Comparison of ENCODE assay signal across 27 cellular contexts in the genomic region with DNA sequence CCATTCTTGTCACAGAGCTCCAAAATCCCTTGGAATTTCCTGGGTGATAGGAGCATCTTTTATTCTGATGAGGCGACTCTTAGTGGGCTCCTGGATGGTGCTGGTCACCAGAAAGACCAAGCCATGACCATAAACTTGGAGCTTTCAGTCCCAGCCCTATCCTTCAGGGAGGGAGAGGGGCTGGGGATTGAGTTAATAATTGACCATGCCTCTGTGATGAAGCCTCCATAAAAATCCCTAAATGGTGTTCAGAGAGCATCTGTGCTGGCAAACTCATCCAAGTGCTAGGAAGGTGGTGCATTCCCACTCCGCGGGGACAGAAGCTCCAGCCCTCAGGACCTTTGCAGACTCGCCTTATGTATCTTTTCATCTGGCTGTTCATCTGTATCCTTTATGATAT. TPM values are rescaled to one million over a fixed set of nuclear protein-coding genes. Genes with fewer than 3 reads are reported as not detected.
A peak's percentile ranks its signal among the peaks of the same experiment; 100 is the strongest.
DNase-seq lines count a peak whose midpoint lies in the region; ATAC-seq, FAIRE-seq and TF ChIP-seq lines count a peak whose summit lies in the region.
"Had no signal": no experiment of that assay in that cellular context is flagged by ENCODE, and none has a peak within 500 bp of the region (broad histone marks: within the 10 kb centered on the region; RNA-seq: fewer than 3 reads in every experiment).

No MANE protein-coding gene starts in this region.

- peaks cover 28% of the 10 kb centered on the region for H3K36me3 Mint-ChIP-seq in central memory CD8-positive, alpha-beta T cell (ENCODE audit: insufficient read depth)

- H3K79me2 ChIP-seq in HepG2 (ENCODE audit: insufficient read depth, low read length): peaks cover 8% of the 10 kb centered on the region

- in situ Hi-C loops in HepG2 (cut with HindIII; ENCODE audit: extremely low pct_ligation_motif_present, low pct_unique_long_range_greater_than_20kb): no loop called here

- no peaks in the 10 kb centered on the region for H3K9me3 Mint-ChIP-seq in central memory CD8-positive, alpha-beta T cell
- H3K9me3 Mint-ChIP-seq: CD4-positive, alpha-beta memory T cell; CD8-positive, alpha-beta memory T cell had no signal

- H3K27ac ChIP-seq in HepG2 (ENCODE audit: extremely low read length, insufficient read depth, low read length) (no peak overlapping the region), right lobe of liver (no peak overlapping the region), psoas muscle (no peak overlapping the region)
- H3K27ac ChIP-seq: BLaER1 had no signal

- POLR2A ChIA-PET in HepG2 (lab: Yijun Ruan, JAX): no interaction called here

- H3K27ac Mint-ChIP-seq in central memory CD8-positive, alpha-beta T cell (ENCODE audit: low read depth): peak overlapping the region; percentile 68

- H4K20me1 ChIP-seq in HepG2 (ENCODE audit: insufficient read depth, low read length): no peaks in the 10 kb centered on the region
- H4K20me1 ChIP-seq: BLaER1 had no signal

- BruUV-seq in HepG2 (replicated peaks; lab: Mats Ljungman, UMichigan): no TSS peak

- intact Hi-C loops in HepG2 (cut with micrococcal nuclease; ENCODE audit: unreplicated experiment) (no loop called here), right lobe of liver (cut with DNase I) (no loop called here), mucosa of descending colon (cut with DNase I, micrococcal nuclease) (no loop called here), psoas muscle (cut with DNase I) (no loop called here), sciatic nerve (cut with DNase I) (no loop called here)

- TF ChIP-seq CTCF in HepG2 (CRISPR knock-in tag; IDR thresholded peaks at IDR 0.05): no peak
- no peak for TF ChIP-seq CTCF in right lobe of liver (IDR thresholded peaks at IDR 0.05)
- TF ChIP-seq CTCF in mucosa of descending colon (IDR thresholded peaks at IDR 0.05): no peak
- no peak for TF ChIP-seq CTCF in psoas muscle (IDR thresholded peaks at IDR 0.05)

- H3K36me3 ChIP-seq in HepG2 (replicated peaks in 1 of 2; ENCODE audit: control insufficient read depth in 1 of 2, insufficient read depth in 2 of 2, low read length in 2 of 2): peaks cover 5 to 44% of the 10 kb centered on the region in 2 experiments
- H3K36me3 ChIP-seq in right lobe of liver: peaks cover 0 to 65% (median 14%) of the 10 kb centered on the region in 4 donors
- H3K36me3 ChIP-seq in mucosa of descending colon (ENCODE audit: low read depth): no peaks in the 10 kb centered on the region
- H3K36me3 ChIP-seq in psoas muscle (ENCODE audit: insufficient read depth in 1 of 2, low read depth in 1 of 2): peaks cover 11 to 34% of the 10 kb centered on the region in 2 donors

- no peak overlapping the region for H3K9ac ChIP-seq in HepG2 (ENCODE audit: insufficient read depth, low read depth, low read length)
- H3K9ac ChIP-seq: BLaER1 had no signal

- H3K4me3 Mint-ChIP-seq in central memory CD8-positive, alpha-beta T cell: no peak overlapping the region
- H3K4me3 Mint-ChIP-seq: CD14-positive monocyte; CD4-positive, alpha-beta memory T cell; CD4-positive, CD25-positive, alpha-beta regulatory T cell; CD8-positive, alpha-beta memory T cell had no signal

- TF ChIP-seq POLR2A in HepG2 (IDR thresholded peaks at IDR 0.05; ENCODE audit: insufficient read depth in 1 of 2, low read depth in 2 of 2, low read length in 2 of 2): no peak
- TF ChIP-seq POLR2A in right lobe of liver (IDR thresholded peaks at IDR 0.05): no peak

- H3K27me3 ChIP-seq in HepG2 (ENCODE audit: control insufficient read depth in 1 of 2, insufficient read depth in 2 of 2, low read length in 2 of 2) (no peaks in the 10 kb centered on the region), right lobe of liver (no peaks in the 10 kb centered on the region), psoas muscle (ENCODE audit: insufficient read depth in 3 of 3, low read length in 2 of 3) (no peaks in the 10 kb centered on the region)
- H3K27me3 ChIP-seq: BE2C, BLaER1 had no signal

- TF ChIP-seq RAD21 in HepG2 (CRISPR knock-in tag; IDR thresholded peaks at IDR 0.05): no peak

- H3K9me3 ChIP-seq in HepG2 (ENCODE audit: low read length): no peaks in the 10 kb centered on the region
- no peaks in the 10 kb centered on the region for H3K9me3 ChIP-seq in right lobe of liver
- no peaks in the 10 kb centered on the region for H3K9me3 ChIP-seq in mucosa of descending colon
- H3K9me3 ChIP-seq in psoas muscle: no peaks in the 10 kb centered on the region
- H3K9me3 ChIP-seq: BE2C, BLaER1 had no signal

- WGBS in HepG2 (ENCODE audit: low lambda C conversion rate): 89% methylated on average over 4 of the region's 4 CpGs
- 73% methylated on average over 4 of the region's 4 CpGs for WGBS in right lobe of liver (ENCODE audit: insufficient coverage, low coverage, low lambda C conversion rate, missing lambda C conversion rate)
- WGBS in psoas muscle, 3 donors: 70 to 97% (median 97%) methylated on average over 4 of the region's 4 CpGs

- DNase-seq in HepG2 (ENCODE audit: low spot score) (peak; percentile 4), right lobe of liver (no peak), mucosa of descending colon (no peak), psoas muscle (no peak), sciatic nerve (ENCODE audit: low spot score) (no peak)
- no peak for DNase-seq in central memory CD8-positive, alpha-beta T cell (ENCODE audit: low spot score in 2 of 2)
- DNase-seq: 8988T; ACHN; BE2C; C1 segment of cervical spinal cord; CD4-positive, alpha-beta memory T cell; CD4-positive, CD25-positive, alpha-beta regulatory T cell; CD8-positive, alpha-beta memory T cell; COR-L47; DMS 273 treated with DMSO at 0.1 percent for 48 hours; DMS153; DMS53; DMS79; DND-41; EL; GDM1 had no signal

- H3K4me1 ChIP-seq in HepG2 (ENCODE audit: insufficient read depth, low read length): peaks cover 12% of the 10 kb centered on the region; the same call in 1 of the 2 replicates
- no peaks in the 10 kb centered on the region for H3K4me1 ChIP-seq in right lobe of liver
- no peaks in the 10 kb centered on the region for H3K4me1 ChIP-seq in mucosa of descending colon (ENCODE audit: low read depth)
- H3K4me1 ChIP-seq in psoas muscle: no peaks in the 10 kb centered on the region
- H3K4me1 ChIP-seq: BE2C, BLaER1 had no signal

- peaks cover 29% of the 10 kb centered on the region for H3K4me1 Mint-ChIP-seq in central memory CD8-positive, alpha-beta T cell
- H3K4me1 Mint-ChIP-seq: CD14-positive monocyte had no signal

- H3K4me2 ChIP-seq in HepG2 (ENCODE audit: low read depth, low read length): no peak overlapping the region
- H3K4me2 ChIP-seq: BLaER1 had no signal

- no peak overlapping the region for H3K4me3 ChIP-seq in HepG2 (replicated peaks in 1 of 3; ENCODE audit: insufficient read depth in 1 of 3, low read depth in 2 of 3, low read length in 3 of 3)
- no peak overlapping the region for H3K4me3 ChIP-seq in right lobe of liver
- no peak overlapping the region for H3K4me3 ChIP-seq in mucosa of descending colon
- H3K4me3 ChIP-seq in psoas muscle: no peak overlapping the region
- H3K4me3 ChIP-seq: BLaER1, GM12878 had no signal

- no peaks in the 10 kb centered on the region for H3K27me3 Mint-ChIP-seq in central memory CD8-positive, alpha-beta T cell
- H3K27me3 Mint-ChIP-seq: CD4-positive, alpha-beta memory T cell; CD4-positive, CD25-positive, alpha-beta regulatory T cell; CD8-positive, alpha-beta memory T cell had no signal

- no peak; the same call in 1 of the 3 replicates for ATAC-seq in HepG2
- no peak for ATAC-seq in right lobe of liver
- no peak for ATAC-seq in central memory CD8-positive, alpha-beta T cell (replicated peaks; ENCODE audit: extremely low read depth, poor library complexity, severe bottlenecking)
- ATAC-seq in mucosa of descending colon: peak; percentile 47
- ATAC-seq in psoas muscle: no peak
- ATAC-seq in sciatic nerve: no peak
- ATAC-seq: GM12878 had no signal

- TF ChIP-seq EP300 in HepG2 (IDR thresholded peaks at IDR 0.05; ENCODE audit: low read depth in 2 of 2, low read length in 2 of 2): no peak
- no peak for TF ChIP-seq EP300 in HepG2 (CRISPR knock-in tag; IDR thresholded peaks at IDR 0.05; ENCODE audit: borderline replicate concordance)

- CTCF ChIA-PET in HepG2 (lab: Yijun Ruan, JAX; ENCODE audit: low intra/inter-chr PET ratio, low total read pairs): no interaction called here

- FAIRE-seq in HepG2 (lab: Jason Lieb, UNC): no peak
- FAIRE-seq: A204.1, GM12878, GM12892, GM18507 had no signal

- no peak overlapping the region for H2AFZ ChIP-seq in HepG2 (ENCODE audit: low read length)

TF ChIP-seq in HepG2, 621 proteins besides CTCF, POLR2A, EP300 and RAD21 (continues in another document):
- no peak for TF ChIP-seq JDP2 (CRISPR knock-in tag; IDR thresholded peaks at IDR 0.05; ENCODE audit: borderline replicate concordance)
- TF ChIP-seq ZNF12 (CRISPR knock-in tag; IDR thresholded peaks at IDR 0.05): no peak

RNA-seq across cellular contexts. Expression of a gene that starts 28.7 kb away (rescaled TPM):
- total RNA-seq in HepG2 (2016; rRNA removed; fragmentation: Illumina TruSeq; extraction: Trizol) (83.6 and 133 TPM in 2 replicates), right lobe of liver (10 to 100 TPM; 70.4 to 92.7 (median 81.0) TPM), mucosa of descending colon (10 to 100 TPM; 32.3 to 63.8 (median 54.0) TPM), psoas muscle (10 to 100 TPM; 34.5 to 44.0 (median 40.8) TPM), sciatic nerve (25.3 TPM)
- total RNA-seq in HepG2 (2016; cell fraction: cytosol; rRNA removed; fragmentation: Illumina TruSeq; extraction: Trizol; ENCODE audit: low read depth): 24.8 and 30.9 TPM in 2 replicates
- 84.7 and 137 TPM in 2 replicates for total RNA-seq in HepG2 (2016; cell fraction: insoluble cytoplasmic fraction; rRNA removed; fragmentation: Illumina TruSeq; extraction: Trizol)
- 22.2 and 22.3 TPM in 2 replicates for total RNA-seq in HepG2 (2016; cell fraction: membrane; rRNA removed; fragmentation: Illumina TruSeq; extraction: Trizol)
- total RNA-seq in HepG2 (2016; cell fraction: nucleus; rRNA removed; fragmentation: Illumina TruSeq; extraction: Trizol): 69.6 and 75.6 TPM in 2 replicates
- polyA plus RNA-seq in HepG2 (2011; rRNA removed) (32.4 and 44.8 TPM in 2 replicates), psoas muscle (10 to 100 TPM; 24.8 to 40.2 (median 27.4) TPM)
- polyA plus RNA-seq in HepG2 (2011; cell fraction: cytosol; rRNA removed): 31.6 and 38.6 TPM in 2 replicates
- 17.7 and 21.6 TPM in 2 replicates for polyA plus RNA-seq in HepG2 (2011; cell fraction: nucleus; rRNA removed)
- polyA plus RNA-seq in HepG2 (2012): 25.9 and 42.8 TPM in 2 replicates
- 4.7 and 4.9 TPM in 2 replicates for polyA plus RNA-seq in HepG2 (2016; cell fraction: cytosol; fragmentation: Illumina TruSeq; extraction: Trizol; ENCODE audit: low read depth)
- 118 and 138 TPM in 2 replicates for polyA plus RNA-seq in HepG2 (2016; cell fraction: insoluble cytoplasmic fraction; fragmentation: Illumina TruSeq; extraction: Trizol; ENCODE audit: low read depth)
- polyA plus RNA-seq in HepG2 (2016; cell fraction: membrane; fragmentation: Illumina TruSeq; extraction: Trizol; ENCODE audit: low read depth): 15.6 and 18.9 TPM in 2 replicates
- polyA plus RNA-seq in HepG2 (2016; cell fraction: nucleus; fragmentation: Illumina TruSeq; extraction: Trizol; ENCODE audit: insufficient read depth, low read depth): 71.0 and 84.2 TPM in 2 replicates
- polyA minus RNA-seq in HepG2 (2011; rRNA and poly(A)+ RNA removed; ENCODE audit: low replicate concordance): 33.1 and 37.3 TPM in 2 replicates
- 43.3 and 45.1 TPM in 2 replicates for polyA minus RNA-seq in HepG2 (2011; cell fraction: cytosol; rRNA and poly(A)+ RNA removed)
- 39.3 and 44.4 TPM in 2 replicates for polyA minus RNA-seq in HepG2 (2011; cell fraction: nucleus; rRNA and poly(A)+ RNA removed)
